Comparison of ENCODE assay signal across 16 cellular contexts in the genomic region with DNA sequence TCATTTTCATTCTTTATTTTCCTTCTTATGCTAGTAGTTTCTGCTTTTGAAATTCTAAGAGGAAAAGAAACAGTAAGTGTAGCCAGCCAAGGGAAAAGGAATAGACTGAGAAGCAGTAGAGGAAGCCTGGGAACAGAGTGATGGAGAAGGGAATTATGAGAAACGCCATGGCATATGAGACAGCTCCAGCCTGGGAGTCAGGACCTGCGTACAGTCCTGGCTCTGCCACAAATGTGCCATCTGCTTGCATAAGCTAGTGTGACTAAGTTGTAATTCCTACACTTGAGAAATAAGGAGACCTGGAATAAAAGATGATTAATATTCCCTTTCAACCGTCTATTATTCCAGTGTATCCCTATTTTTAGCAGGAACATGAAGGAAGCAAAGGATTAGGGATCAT. TPM values are rescaled to one million over a fixed set of nuclear protein-coding genes. Genes with fewer than 3 reads are reported as not detected.
DNase-seq lines count a peak whose midpoint lies in the region; ATAC-seq and TF ChIP-seq lines count a peak whose summit lies in the region.
"Had no signal": no experiment of that assay in that cellular context is flagged by ENCODE, and none has a peak within 500 bp of the region (broad histone marks: within the 10 kb centered on the region; RNA-seq: fewer than 3 reads in every experiment).

No MANE protein-coding gene starts in this region.

- no peak overlapping the region for H3K27ac ChIP-seq in breast epithelium
- peak overlapping the region; percentile 40 for H3K27ac ChIP-seq in epithelial cell of prostate

- H3K27me3 Mint-ChIP-seq in MCF 10A (ENCODE audit: insufficient read depth, unreplicated experiment): no peaks in the 10 kb centered on the region
- H3K27me3 Mint-ChIP-seq: CD8-positive, alpha-beta memory T cell had no signal

- DNase-seq in MCF 10A (ENCODE audit: unreplicated experiment) (peak; percentile 2), breast epithelium (ENCODE audit: low spot score in 2 of 2) (no peak), NCI-H524 treated with DMSO at 0.1 percent for 48 hours (lab: John Stamatoyannopoulos, UW) (peak; percentile 26), epithelial cell of prostate (ENCODE audit: low read depth, low spot score) (no peak), HPDE6-E6E7 (ENCODE audit: extremely low spot score) (no peak), NCI-H1048 (lab: John Stamatoyannopoulos, UW) (no peak), DMS79 treated with DMSO at 0.1 percent for 48 hours (lab: John Stamatoyannopoulos, UW) (no peak)
- DNase-seq: CD8-positive, alpha-beta memory T cell; MV-4-11; NCI-H510A; RPMI8226 had no signal

- no peaks in the 10 kb centered on the region for H3K4me1 Mint-ChIP-seq in MCF 10A (ENCODE audit: insufficient read depth, unreplicated experiment)
- H3K4me1 Mint-ChIP-seq: CD8-positive, alpha-beta memory T cell had no signal

- TF ChIP-seq POLR2A in breast epithelium (IDR thresholded peaks at IDR 0.05): no peak

- intact Hi-C loops in MCF 10A (cut with micrococcal nuclease) (no loop called here), breast epithelium (cut with DNase I; ENCODE audit: low total_unique reads) (no loop called here)

- no peaks in the 10 kb centered on the region for H3K36me3 ChIP-seq in breast epithelium

- ATAC-seq in GM18498 (IDR thresholded peaks at IDR 0.05; ENCODE audit: unreplicated experiment): no peak
- ATAC-seq: GM12878, HepG2, PC-3 had no signal

- H3K4me1 ChIP-seq in breast epithelium: no peaks in the 10 kb centered on the region

- no peaks in the 10 kb centered on the region for H3K36me3 Mint-ChIP-seq in MCF 10A (ENCODE audit: insufficient read depth, unreplicated experiment)

- CTCF ChIA-PET in MCF 10A (lab: Yijun Ruan, JAX): interaction anchor here (0.6 to 1.4 kb wide), 7 partner anchors 8 to 500 kb away, joined by 3 to 6 read pairs (median 3); no protein-coding TSS in a partner anchor

- H3K4me3 Mint-ChIP-seq in MCF 10A (ENCODE audit: unreplicated experiment): no peak overlapping the region
- H3K4me3 Mint-ChIP-seq: T-helper 1 cell treated with Interleukin-12 subunit alpha and Interleukin-12 subunit beta and Interleukin-4 antibody, amounts not matched to agents 30 μg/mL and 1 μg/mL, for 36 hours had no signal

- H3K9me3 ChIP-seq in breast epithelium: no peaks in the 10 kb centered on the region

- H3K9me3 Mint-ChIP-seq in MCF 10A (ENCODE audit: unreplicated experiment): no peaks in the 10 kb centered on the region
- H3K9me3 Mint-ChIP-seq: CD8-positive, alpha-beta memory T cell; T-helper 1 cell treated with Interleukin-12 subunit alpha and Interleukin-12 subunit beta and Interleukin-4 antibody, amounts not matched to agents 30 μg/mL and 1 μg/mL, for 36 hours had no signal

- H3K27me3 ChIP-seq in breast epithelium: no peaks in the 10 kb centered on the region

- H3K27ac Mint-ChIP-seq in MCF 10A (ENCODE audit: low read depth, unreplicated experiment): no peak overlapping the region
- H3K27ac Mint-ChIP-seq: CD8-positive, alpha-beta memory T cell; T-helper 1 cell treated with Interleukin-12 subunit alpha and Interleukin-12 subunit beta and Interleukin-4 antibody, amounts not matched to agents 30 μg/mL and 1 μg/mL, for 36 hours had no signal

- no peak overlapping the region for H3K4me3 ChIP-seq in breast epithelium
- H3K4me3 ChIP-seq: GM12878 had no signal

- TF ChIP-seq CTCF in MCF 10A (IDR thresholded peaks at IDR 0.05; ENCODE audit: unreplicated experiment) (no peak), breast epithelium (IDR thresholded peaks at IDR 0.05) (no peak)

- POLR2A ChIA-PET in MCF 10A (lab: Yijun Ruan, JAX): interaction anchor here (1.0 kb wide), 1 partner anchor 15 kb away, joined by 3 read pairs; no protein-coding TSS in a partner anchor

- no TSS peak for BruUV-seq in MCF 10A (replicated peaks; lab: Mats Ljungman, UMichigan)

RNA-seq across cellular contexts. Expression of a gene that starts 47.5 kb away (rescaled TPM):
- total RNA-seq in MCF 10A (2022): 35.5 and 71.8 TPM in 2 replicates
- total RNA-seq in breast epithelium: 10 to 100 TPM; 27.1 to 75.2 (median 36.7) TPM

Comparison
In these comparisons a context has a peak if more than half of its experiments do, and no peak if none do; other contexts are left out.
1. DNase-seq: peak in MCF 10A (single experiment) and NCI-H524 treated with DMSO at 0.1 percent for 48 hours (single experiment); none in breast epithelium (0 of 2), epithelial cell of prostate (single experiment), HPDE6-E6E7 (single experiment), NCI-H1048 (single experiment) and DMS79 treated with DMSO at 0.1 percent for 48 hours (single experiment).